ENCODE assay signal across 13 cellular contexts in genomic region chr5:147752666-147753290, GRCh38. TPM values are rescaled to one million over a fixed set of nuclear protein-coding genes. Genes with fewer than 3 reads are reported as not detected.
"Had no signal": no experiment of that assay in that cellular context is flagged by ENCODE, and none has a peak within 500 bp of the region (broad histone marks: within the 10 kb centered on the region; RNA-seq: fewer than 3 reads in every experiment).

No MANE protein-coding gene starts in this region.

- H3K9me3 ChIP-seq: neutrophil, upper lobe of left lung had no signal

- H3K4me1 ChIP-seq: upper lobe of left lung had no signal

- DNase-seq: activated CD4-positive, alpha-beta T cell treated with anti-CD3 and anti-CD28 coated beads, Interleukin-2, amount 10 ng/mL, durations not matched to agents 7 days and 5 days; activated CD4-positive, CD25-positive, alpha-beta regulatory T cell; activated naive CD4-positive, alpha-beta T cell treated with anti-CD3 and anti-CD28 coated beads for 36 hours; activated T-cell treated with anti-CD3 and anti-CD28 coated beads for 4 hours; dermis blood vessel endothelial cell; hippocampal formation; kidney glomerular epithelial cell; right cardiac atrium; T-helper 17 cell; upper lobe of left lung had no signal

- H3K36me3 ChIP-seq: neutrophil, upper lobe of left lung had no signal

- H3K27ac ChIP-seq: neutrophil, upper lobe of left lung had no signal

- H3K27me3 ChIP-seq: neutrophil, upper lobe of left lung had no signal

- H3K4me2 ChIP-seq: smooth muscle cell had no signal

- H3K4me3 ChIP-seq: smooth muscle cell, upper lobe of left lung had no signal

RNA-seq across cellular contexts. Expression of gene JAKMIP2, which starts 29.8 kb away (rescaled TPM):
- total RNA-seq: dermis blood vessel endothelial cell, myocyte had no signal
